In the genomic region with DNA sequence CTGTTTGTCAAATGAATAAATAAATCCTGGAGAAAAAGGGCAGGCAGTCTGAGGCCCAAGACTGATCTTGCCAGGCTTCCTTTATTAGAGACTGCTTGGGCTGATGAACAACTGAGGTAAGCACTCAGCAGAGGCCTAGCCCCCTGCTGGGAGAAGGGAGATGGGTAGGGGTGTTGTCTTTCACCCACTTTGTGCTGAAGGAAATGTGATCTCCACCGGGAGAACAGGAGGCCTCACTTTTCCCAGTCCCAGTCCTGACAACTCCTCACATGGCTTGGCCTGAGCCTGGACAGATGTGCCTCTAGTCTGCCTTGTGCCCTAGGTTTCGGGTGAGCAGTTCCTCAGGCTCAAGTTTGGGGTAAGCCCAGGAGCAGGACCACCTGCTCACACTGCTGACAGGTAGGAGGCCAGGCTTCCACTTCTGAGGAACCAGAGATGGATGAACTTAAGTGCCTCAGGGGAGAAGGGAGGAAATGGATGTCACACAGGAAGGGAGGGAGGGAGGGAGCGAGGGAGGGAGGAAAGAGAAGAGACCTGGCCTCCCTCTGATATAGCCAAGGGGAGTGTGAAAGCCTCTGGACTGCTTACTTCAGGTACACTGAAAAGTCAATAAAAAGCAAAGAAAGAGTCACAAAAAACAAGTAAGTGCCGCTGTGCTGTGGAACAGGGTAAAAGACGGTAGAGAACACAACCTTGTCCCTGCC, we compare ENCODE assay signal across 28 cellular contexts. TPM values are rescaled to one million over a fixed set of nuclear protein-coding genes. Genes with fewer than 3 reads are reported as not detected.
A peak's percentile ranks its signal among the peaks of the same experiment; 100 is the strongest.
DNase-seq lines count a peak whose midpoint lies in the region; ATAC-seq, FAIRE-seq and TF ChIP-seq lines count a peak whose summit lies in the region.
"Had no signal": no experiment of that assay in that cellular context is flagged by ENCODE, and none has a peak within 500 bp of the region (broad histone marks: within the 10 kb centered on the region; RNA-seq: fewer than 3 reads in every experiment).

No MANE protein-coding gene starts in this region.

- no peak overlapping the region for H3K4me3 ChIP-seq in A673 (ENCODE audit: low read depth, low read length, poor library complexity, severe bottlenecking)
- no peak overlapping the region for H3K4me3 ChIP-seq in DOHH2 (ENCODE audit: low read length)
- H3K4me3 ChIP-seq in endothelial cell of umbilical vein (replicated peaks in 1 of 3; ENCODE audit: insufficient read depth in 1 of 3, low read depth in 1 of 3, low read length in 3 of 3), result no peak overlapping the region
- H3K4me3 ChIP-seq: cardiac muscle cell, dorsolateral prefrontal cortex, mucosa of descending colon, suprapubic skin, uterus had no signal

- POLR2A ChIA-PET in A673 (lab: Charles Lee; ENCODE audit: low non-redundant PET), result no interaction called here
- POLR2A ChIA-PET in endothelial cell of umbilical vein (lab: Charles Lee), result no interaction called here

- dilution Hi-C loops in endothelial cell of umbilical vein (cut with MboI; ENCODE audit: extremely low pct_ligation_motif_present, low sequenced_read_pairs), result no loop called here

- TF ChIP-seq POLR2A in endothelial cell of umbilical vein (IDR thresholded peaks at IDR 0.05; ENCODE audit: low read depth, low read length), result no peak

- H3K79me2 ChIP-seq in DOHH2 (ENCODE audit: control insufficient read depth, low read length) (no peaks in the 10 kb centered on the region), endothelial cell of umbilical vein (ENCODE audit: control insufficient read depth, insufficient read depth, low read length) (peaks cover 2% of the 10 kb centered on the region)

- no peak for TF ChIP-seq CTCF in A673 (conservative IDR thresholded peaks at IDR 0.05; ENCODE audit: low read depth, low read length)
- no peak for TF ChIP-seq CTCF in DOHH2 (IDR thresholded peaks at IDR 0.05; ENCODE audit: low read depth, low read length, poor library complexity, severe bottlenecking)
- no peak for TF ChIP-seq CTCF in endothelial cell of umbilical vein (IDR thresholded peaks at IDR 0.05; ENCODE audit: extremely low read depth in 1 of 2, insufficient read depth in 1 of 2, low read depth in 1 of 2, low read length in 2 of 2)

- H4K20me1 ChIP-seq in DOHH2 (ENCODE audit: control insufficient read depth, insufficient read depth, low read depth, low read length) (peaks cover 3% of the 10 kb centered on the region; the same call in 1 of the 2 replicates), endothelial cell of umbilical vein (replicated peaks; ENCODE audit: control insufficient read depth, extremely low read depth, insufficient read depth, low read length) (no peaks in the 10 kb centered on the region)

- intact Hi-C loops in A673 (cut with micrococcal nuclease; ENCODE audit: unreplicated experiment), result no loop called here
- intact Hi-C loops in endothelial cell of umbilical vein (cut with micrococcal nuclease), result no loop called here
- intact Hi-C loops in Right ventricle myocardium superior (cut with DNase I), result no loop called here

- no peak overlapping the region for H3K9ac ChIP-seq in endothelial cell of umbilical vein (replicated peaks; ENCODE audit: extremely low read depth, insufficient read depth, low read length)

- no peaks in the 10 kb centered on the region for H3K27me3 ChIP-seq in A673 (replicated peaks; ENCODE audit: insufficient read depth, low read depth, low read length, poor library complexity)
- no peaks in the 10 kb centered on the region for H3K27me3 ChIP-seq in DOHH2 (ENCODE audit: control insufficient read depth, low read length)
- H3K27me3 ChIP-seq in endothelial cell of umbilical vein (ENCODE audit: control insufficient read depth in 2 of 2, insufficient read depth in 2 of 2, low read length in 2 of 2), result no peaks in the 10 kb centered on the region
- H3K27me3 ChIP-seq: cardiac muscle cell, dorsolateral prefrontal cortex, suprapubic skin, uterus had no signal

- peak; percentile 52 for FAIRE-seq in endothelial cell of umbilical vein (lab: Jason Lieb, UNC)
- FAIRE-seq: HepG2, TTC549 had no signal

- H3K9me3 ChIP-seq in A673 (ENCODE audit: low read depth, low read length, poor library complexity, severe bottlenecking) (no peaks in the 10 kb centered on the region), DOHH2 (ENCODE audit: control insufficient read depth, insufficient read depth, low read length) (no peaks in the 10 kb centered on the region), endothelial cell of umbilical vein (replicated peaks; ENCODE audit: control insufficient read depth, insufficient read depth, low read length) (no peaks in the 10 kb centered on the region)
- H3K9me3 ChIP-seq: mucosa of descending colon, suprapubic skin, uterus had no signal

- no peak overlapping the region for H2AFZ ChIP-seq in endothelial cell of umbilical vein (ENCODE audit: low read depth, low read length)

- H3K36me3 ChIP-seq in A673 (ENCODE audit: insufficient read depth, low read length, poor library complexity, severe bottlenecking) (no peaks in the 10 kb centered on the region), DOHH2 (ENCODE audit: control insufficient read depth, low read length) (peaks cover 11% of the 10 kb centered on the region; the same call in 1 of the 2 replicates), endothelial cell of umbilical vein (ENCODE audit: control insufficient read depth in 2 of 2, extremely low read depth in 1 of 2, insufficient read depth in 2 of 2, low read length in 2 of 2) (peaks cover 2 to 6% of the 10 kb centered on the region in 2 experiments)
- H3K36me3 ChIP-seq: cardiac muscle cell, uterus had no signal

- no peaks in the 10 kb centered on the region for H3K9me2 ChIP-seq in DOHH2 (replicated peaks; ENCODE audit: control insufficient read depth, low read length)

- peaks cover 6% of the 10 kb centered on the region for H3K4me1 ChIP-seq in A673 (ENCODE audit: insufficient read depth, low read length, poor library complexity, severe bottlenecking)
- H3K4me1 ChIP-seq in DOHH2 (ENCODE audit: control insufficient read depth, low read length), result peaks cover 26% of the 10 kb centered on the region
- H3K4me1 ChIP-seq in endothelial cell of umbilical vein (ENCODE audit: control insufficient read depth, extremely low read depth, insufficient read depth, low read length), result no peaks in the 10 kb centered on the region
- H3K4me1 ChIP-seq: uterus had no signal

- no peaks in the 10 kb centered on the region for H3F3A ChIP-seq in DOHH2 (ENCODE audit: control insufficient read depth, insufficient read depth)

- H3K4me2 ChIP-seq in DOHH2 (ENCODE audit: low read length) (peak overlapping the region; percentile 24; the same call in 1 of the 2 replicates), endothelial cell of umbilical vein (ENCODE audit: insufficient read depth, low read length) (no peak overlapping the region)

- H3K9me1 ChIP-seq in endothelial cell of umbilical vein (replicated peaks; ENCODE audit: control insufficient read depth, extremely low read depth, insufficient read depth, low read length), result no peaks in the 10 kb centered on the region

- BruUV-seq in A673 (replicated peaks; lab: Mats Ljungman, UMichigan) (no TSS peak), endothelial cell of umbilical vein (replicated peaks; lab: Mats Ljungman, UMichigan) (no TSS peak)

- H3K27ac ChIP-seq in A673 (ENCODE audit: low read depth, low read length, poor library complexity, severe bottlenecking) (no peak overlapping the region), DOHH2 (ENCODE audit: low read depth, low read length) (no peak overlapping the region), endothelial cell of umbilical vein (ENCODE audit: insufficient read depth, low read depth, low read length) (no peak overlapping the region)
- H3K27ac ChIP-seq: C4-2B, cardiac muscle cell, dorsolateral prefrontal cortex, suprapubic skin, uterus had no signal

- peak; percentile 24 for DNase-seq in A673 (ENCODE audit: low spot score)
- peak; percentile 83 for DNase-seq in NCI-H446 treated with DMSO at 0.1 percent for 48 hours (lab: John Stamatoyannopoulos, UW)
- DNase-seq in endothelial cell of umbilical vein (ENCODE audit: low read depth, low spot score), result no peak
- DNase-seq in Right ventricle myocardium superior, result no peak
- DNase-seq: ACHN; activated naive CD4-positive, alpha-beta T cell treated with anti-CD3 and anti-CD28 coated beads, Interleukin-2, amount 10 ng/mL, durations not matched to agents 7 days and 5 days; activated T-cell treated with anti-CD3 and anti-CD28 coated beads, Interleukin-2, amount 50 U/mL, for 72 hours; amygdala; dorsolateral prefrontal cortex; foreskin melanocyte; hypothalamus; mucosa of descending colon; NCI-H1105; NCI-H2081; OCI-M1; posterior cingulate gyrus; SHP77 treated with DMSO at 0.1 percent for 48 hours; T-helper 1 cell; uterus had no signal

- ATAC-seq in GM21737 (IDR thresholded peaks at IDR 0.05; ENCODE audit: unreplicated experiment), result no peak
- ATAC-seq in HG03175 (IDR thresholded peaks at IDR 0.05; ENCODE audit: unreplicated experiment), result no peak
- ATAC-seq in Right ventricle myocardium superior (ENCODE audit: poor library complexity), result no peak
- no peak for ATAC-seq in GM19397 (IDR thresholded peaks at IDR 0.05; ENCODE audit: unreplicated experiment)
- ATAC-seq: activated T-cell treated with anti-CD3 and anti-CD28 coated beads, Interleukin-2, amount 50 U/mL, for 72 hours; HepG2; mucosa of descending colon had no signal

- CTCF ChIA-PET in A673 (lab: Charles Lee) (no interaction called here), endothelial cell of umbilical vein (lab: Charles Lee) (interaction anchor here (1.9 kb wide), 1 partner anchor 11 kb away, joined by 5 read pairs; no protein-coding TSS in a partner anchor)

TF ChIP-seq in endothelial cell of umbilical vein, 7 proteins besides CTCF, POLR2A, EP300 and RAD21 (continues in another document):
- TF ChIP-seq MYC (IDR thresholded peaks at IDR 0.05; ENCODE audit: low read depth, low read length) (no peak), JUN (IDR thresholded peaks at IDR 0.05; ENCODE audit: borderline replicate concordance, insufficient read depth, insufficient read length, low read depth) (no peak), EZH2 (IDR thresholded peaks at IDR 0.05; ENCODE audit: borderline replicate concordance, low read depth, low read length, severe bottlenecking) (no peak), POLR2AphosphoS5 (IDR thresholded peaks at IDR 0.05; ENCODE audit: insufficient read depth, low read depth, low read length) (no peak)
- TF ChIP-seq, protein P1, sequence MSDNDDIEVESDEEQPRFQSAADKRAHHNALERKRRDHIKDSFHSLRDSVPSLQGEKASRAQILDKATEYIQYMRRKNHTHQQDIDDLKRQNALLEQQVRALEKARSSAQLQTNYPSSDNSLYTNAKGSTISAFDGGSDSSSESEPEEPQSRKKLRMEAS (IDR thresholded peaks at IDR 0.05; ENCODE audit: insufficient read depth, insufficient read length), result no peak

RNA-seq across cellular contexts. Expression of a gene that starts 8.1 kb away (rescaled TPM):
- total RNA-seq in A673 (2021) (38.1 and 40.1 TPM in 2 replicates), endothelial cell of umbilical vein (31.5 and 32.6 TPM in 2 replicates), Right ventricle myocardium superior (16.1 TPM)
- polyA plus RNA-seq in endothelial cell of umbilical vein, result 18.1 and 18.6 TPM in 2 replicates
- 19.3 and 24.7 TPM in 2 replicates for polyA plus RNA-seq in endothelial cell of umbilical vein (2011; cell fraction: cytosol; rRNA removed)
- 29.4 and 31.7 TPM in 2 replicates for polyA plus RNA-seq in endothelial cell of umbilical vein (2011; cell fraction: nucleus; rRNA removed)
- 29.2 and 34.3 TPM in 2 replicates for polyA plus RNA-seq in endothelial cell of umbilical vein (2012)
- polyA minus RNA-seq in endothelial cell of umbilical vein, result 63.1 and 73.4 TPM in 2 replicates
- polyA minus RNA-seq in endothelial cell of umbilical vein (2011; cell fraction: cytosol; rRNA and poly(A)+ RNA removed), result 56.2 TPM
- 24.1 and 39.1 TPM in 2 replicates for polyA minus RNA-seq in endothelial cell of umbilical vein (2011; cell fraction: nucleus; rRNA and poly(A)+ RNA removed)

Comparison
In these comparisons a context has a peak if more than half of its experiments do, and no peak if none do; other contexts are left out.
1. DNase-seq: peak in A673 (single experiment) and NCI-H446 treated with DMSO at 0.1 percent for 48 hours (single experiment); none in endothelial cell of umbilical vein (single experiment) and Right ventricle myocardium superior (single experiment).